Comparison of ENCODE assay signal across 11 cellular contexts in the genomic region with DNA sequence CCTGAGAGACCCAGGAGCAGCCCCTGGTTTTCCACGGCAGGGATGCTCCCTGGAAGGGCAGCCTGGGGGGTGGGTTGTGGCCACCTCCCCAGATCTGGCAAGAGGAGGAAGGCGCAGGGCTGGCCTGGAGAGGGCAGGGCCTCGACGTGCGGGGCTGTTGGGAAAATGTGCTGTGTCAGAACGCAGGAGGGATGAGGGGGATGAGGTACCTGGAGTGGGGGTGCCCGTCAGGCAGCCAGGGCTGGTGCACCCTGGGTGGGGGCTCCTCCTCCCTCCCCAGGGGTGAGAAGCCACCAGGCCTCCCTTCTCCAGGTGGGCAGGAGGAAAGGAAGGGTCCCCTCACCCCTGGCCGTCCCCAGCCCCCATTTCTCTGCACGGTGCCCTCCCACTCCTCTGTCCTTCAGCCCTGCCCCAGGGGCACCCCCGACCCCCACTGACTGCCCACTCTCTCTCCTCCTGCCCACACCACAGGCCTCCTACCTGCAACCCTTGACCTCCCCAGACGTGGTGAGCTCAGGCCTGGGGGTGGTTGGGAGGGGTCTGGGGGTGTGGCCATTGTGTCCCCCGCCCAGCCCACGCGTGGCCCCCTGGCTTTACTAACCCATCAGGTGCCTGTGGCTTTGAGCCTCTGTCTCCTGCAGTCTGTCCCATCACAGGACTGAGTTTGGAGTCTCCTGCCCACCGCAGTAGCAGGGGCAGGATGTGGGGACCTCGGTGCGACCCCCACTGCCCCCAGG. TPM values are rescaled to one million over a fixed set of nuclear protein-coding genes. Genes with fewer than 3 reads are reported as not detected.
"Had no signal": no experiment of that assay in that cellular context is flagged by ENCODE, and none has a peak within 500 bp of the region (broad histone marks: within the 10 kb centered on the region; RNA-seq: fewer than 3 reads in every experiment).

No MANE protein-coding gene starts in this region.

- DNase-seq: activated CD4-positive, alpha-beta T cell treated with anti-CD3 and anti-CD28 coated beads, Interleukin-2, amount 10 ng/mL, durations not matched to agents 7 days and 5 days; activated CD4-positive, CD25-positive, alpha-beta regulatory T cell; activated CD8-positive, alpha-beta memory T cell treated with anti-CD3 and anti-CD28 coated beads for 24 hours; activated naive CD4-positive, alpha-beta T cell treated with Interleukin-2 at 50 U/mL for 16 hours; activated naive CD8-positive, alpha-beta T cell treated with anti-CD3 and anti-CD28 coated beads, Interleukin-2, amount 50 U/mL, for 24 hours; foreskin keratinocyte; mammary epithelial cell; T-helper 2 cell had no signal

- H3K4me3 ChIP-seq: vagina had no signal

- H3K4me1 Mint-ChIP-seq: stimulated activated effector memory CD8-positive, alpha-beta T cell treated with anti-CD3 and anti-CD28 coated beads, Interleukin-12 subunit alpha, Interleukin-12 subunit beta, amount 100 ng/mL, for 72 hours had no signal

- H3K36me3 Mint-ChIP-seq: stimulated activated effector memory CD8-positive, alpha-beta T cell treated with anti-CD3 and anti-CD28 coated beads, Interleukin-12 subunit alpha, Interleukin-12 subunit beta, amount 100 ng/mL, for 72 hours had no signal

- H3K9me3 Mint-ChIP-seq: activated CD4-positive, alpha-beta T cell treated with anti-CD3 and anti-CD28 coated beads, Interleukin-2, amount 10 ng/mL, durations not matched to agents 7 days and 5 days; activated naive CD8-positive, alpha-beta T cell treated with anti-CD3 and anti-CD28 coated beads, Interleukin-2, amount 50 U/mL, for 24 hours; nephron; stimulated activated effector memory CD8-positive, alpha-beta T cell treated with anti-CD3 and anti-CD28 coated beads, Interleukin-12 subunit alpha, Interleukin-12 subunit beta, amount 100 ng/mL, for 72 hours had no signal

- H3K4me1 ChIP-seq: foreskin keratinocyte had no signal

- ATAC-seq: activated naive CD8-positive, alpha-beta T cell treated with anti-CD3 and anti-CD28 coated beads, Interleukin-2, amount 50 U/mL, for 24 hours; foreskin keratinocyte; stimulated activated effector memory CD8-positive, alpha-beta T cell treated with anti-CD3 and anti-CD28 coated beads, Interleukin-12 subunit alpha, Interleukin-12 subunit beta, amount 100 ng/mL, for 72 hours had no signal

- H3K27ac ChIP-seq: foreskin keratinocyte had no signal

- H3K27me3 ChIP-seq: vagina had no signal

- H3K36me3 ChIP-seq: vagina had no signal

- H3K9me3 ChIP-seq: vagina had no signal

- H3K27ac Mint-ChIP-seq: activated CD4-positive, alpha-beta T cell treated with anti-CD3 and anti-CD28 coated beads, Interleukin-2, amount 10 ng/mL, durations not matched to agents 7 days and 5 days; activated naive CD8-positive, alpha-beta T cell treated with anti-CD3 and anti-CD28 coated beads, Interleukin-2, amount 50 U/mL, for 24 hours; stimulated activated effector memory CD8-positive, alpha-beta T cell treated with anti-CD3 and anti-CD28 coated beads, Interleukin-12 subunit alpha, Interleukin-12 subunit beta, amount 100 ng/mL, for 72 hours had no signal

- H3K4me3 Mint-ChIP-seq: activated CD4-positive, alpha-beta T cell treated with anti-CD3 and anti-CD28 coated beads, Interleukin-2, amount 10 ng/mL, durations not matched to agents 7 days and 5 days; activated naive CD8-positive, alpha-beta T cell treated with anti-CD3 and anti-CD28 coated beads, Interleukin-2, amount 50 U/mL, for 24 hours; nephron; stimulated activated effector memory CD8-positive, alpha-beta T cell treated with anti-CD3 and anti-CD28 coated beads, Interleukin-12 subunit alpha, Interleukin-12 subunit beta, amount 100 ng/mL, for 72 hours had no signal

RNA-seq across cellular contexts. Expression of a gene that starts 39.6 kb away (rescaled TPM):
- total RNA-seq: activated CD4-positive, alpha-beta T cell treated with anti-CD3 and anti-CD28 coated beads, Interleukin-2, amount 10 ng/mL, durations not matched to agents 7 days and 5 days had no signal
